In the genomic region with DNA sequence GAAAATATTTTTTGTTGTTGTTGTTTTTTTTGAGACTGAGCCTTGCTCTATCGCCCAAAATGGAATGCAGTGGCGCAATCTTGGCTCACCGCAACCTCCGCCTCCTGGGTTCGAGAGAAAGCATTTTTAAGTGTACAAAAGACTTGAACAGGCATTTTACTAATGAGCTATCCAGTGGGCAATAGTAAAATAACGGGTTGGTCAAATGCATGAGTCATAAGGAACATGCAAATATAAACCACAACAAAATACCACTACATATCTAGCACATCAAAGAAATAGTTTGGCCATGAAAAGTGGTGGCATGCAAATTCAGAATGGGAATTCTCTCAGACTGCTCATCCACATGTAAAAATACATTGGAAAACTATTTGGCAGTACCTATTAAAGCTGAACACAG, we compare ENCODE assay signal across 24 cellular contexts.
A peak's percentile ranks its signal among the peaks of the same experiment; 100 is the strongest.
DNase-seq lines count a peak whose midpoint lies in the region; ATAC-seq and TF ChIP-seq lines count a peak whose summit lies in the region.
"Had no signal": no experiment of that assay in that cellular context is flagged by ENCODE, and none has a peak within 500 bp of the region (broad histone marks: within the 10 kb centered on the region; RNA-seq: fewer than 3 reads in every experiment).

No MANE protein-coding gene starts in this region.

- H3K27me3 ChIP-seq in GM23338 (ENCODE audit: insufficient read depth) = no peaks in the 10 kb centered on the region
- no peaks in the 10 kb centered on the region for H3K27me3 ChIP-seq in vagina
- H3K27me3 ChIP-seq in Peyer's patch = no peaks in the 10 kb centered on the region
- H3K27me3 ChIP-seq: body of pancreas, ovary, right lobe of liver, transverse colon had no signal

- no peaks in the 10 kb centered on the region for H3F3A ChIP-seq in GM23338 (replicated peaks; ENCODE audit: low read depth)

- no peaks in the 10 kb centered on the region for H3K9me3 ChIP-seq in vagina
- no peaks in the 10 kb centered on the region for H3K9me3 ChIP-seq in Peyer's patch
- H3K9me3 ChIP-seq: body of pancreas, ovary, right lobe of liver, transverse colon had no signal

- no peak for ATAC-seq in GM23338
- ATAC-seq: activated T-cell treated with anti-CD3 and anti-CD28 coated beads, Interleukin-2, amount 50 U/mL, for 4 hours; body of pancreas; K562; right lobe of liver; T-helper 17 cell had no signal

- TF ChIP-seq CTCF in GM23338 (conservative IDR thresholded peaks at IDR 0.05; ENCODE audit: low read depth in 2 of 2) = no peak
- TF ChIP-seq CTCF in astrocyte of the spinal cord (IDR thresholded peaks at IDR 0.05; ENCODE audit: low read depth, low read length) = no peak
- TF ChIP-seq CTCF in nephron progenitor cell (IDR thresholded peaks at IDR 0.05) = no peak
- TF ChIP-seq CTCF in vagina (IDR thresholded peaks at IDR 0.05) = no peak
- no peak for TF ChIP-seq CTCF in Peyer's patch (IDR thresholded peaks at IDR 0.05)

- no peaks in the 10 kb centered on the region for H3K9me2 ChIP-seq in GM23338 (ENCODE audit: insufficient read depth)

- H3K27me3 Mint-ChIP-seq in GM23338 (ENCODE audit: insufficient read depth, low read depth, poor library complexity) (no peaks in the 10 kb centered on the region), nephron progenitor cell (ENCODE audit: low read depth, poor library complexity) (peaks cover 4% of the 10 kb centered on the region)

- H3K36me3 Mint-ChIP-seq in GM23338 (ENCODE audit: low read depth) (peaks cover 4% of the 10 kb centered on the region; the same call in 2 of the 3 replicates), nephron progenitor cell (ENCODE audit: low read depth) (no peaks in the 10 kb centered on the region)
- H3K36me3 Mint-ChIP-seq: naive B cell had no signal

- no peak overlapping the region for H3K4me2 ChIP-seq in GM23338

- no peaks in the 10 kb centered on the region for H3K4me1 Mint-ChIP-seq in GM23338
- H3K4me1 Mint-ChIP-seq in nephron progenitor cell = no peaks in the 10 kb centered on the region
- H3K4me1 Mint-ChIP-seq: naive B cell, T-helper 17 cell had no signal

- H3K36me3 ChIP-seq in GM23338 (ENCODE audit: insufficient read depth) = no peaks in the 10 kb centered on the region
- no peaks in the 10 kb centered on the region for H3K36me3 ChIP-seq in vagina
- no peaks in the 10 kb centered on the region for H3K36me3 ChIP-seq in Peyer's patch
- H3K36me3 ChIP-seq: ovary, right lobe of liver, transverse colon had no signal

- TF ChIP-seq POLR2A in vagina (IDR thresholded peaks at IDR 0.05) (no peak), Peyer's patch (IDR thresholded peaks at IDR 0.05) (no peak)

- H3K4me3 ChIP-seq in GM23338 (no peak overlapping the region), astrocyte of the spinal cord (ENCODE audit: low read depth, low read length) (no peak overlapping the region), vagina (no peak overlapping the region), Peyer's patch (no peak overlapping the region)
- H3K4me3 ChIP-seq: body of pancreas, K562, ovary, right lobe of liver, transverse colon had no signal

- DNase-seq in GM23338 (ENCODE audit: low spot score) = no peak
- peak; percentile 50 for DNase-seq in NCI-H1048 (lab: John Stamatoyannopoulos, UW)
- peak; percentile 84 for DNase-seq in astrocyte of the spinal cord (ENCODE audit: low read depth, low spot score)
- peak; percentile 73 for DNase-seq in non-pigmented ciliary epithelial cell (ENCODE audit: low read depth)
- no peak for DNase-seq in NCI-H82 treated with DMSO at 0.1 percent for 48 hours (lab: John Stamatoyannopoulos, UW; ENCODE audit: unreplicated experiment)
- no peak for DNase-seq in nephron progenitor cell
- DNase-seq in vagina (ENCODE audit: extremely low spot score in 2 of 2) = no peak
- no peak for DNase-seq in Peyer's patch
- DNase-seq: activated naive CD4-positive, alpha-beta T cell treated with anti-CD3 and anti-CD28 coated beads, Interleukin-2, amount 50 U/mL, for 16 hours; activated T-cell treated with anti-CD3 and anti-CD28 coated beads, Interleukin-2, amount 50 U/mL, for 4 hours; body of pancreas; COR-L47; DND-41; kidney; naive B cell; NCI-H1105 treated with DMSO at 0.1 percent for 48 hours; NCI-H748 treated with DMSO at 0.1 percent for 48 hours; OCI-M1; ovary; right lobe of liver; T-helper 17 cell; transverse colon had no signal

- in situ Hi-C loops in astrocyte of the spinal cord (cut with HindIII; ENCODE audit: low sequenced_read_pairs) = no loop called here

- intact Hi-C loops in vagina (cut with DNase I) = no loop called here

- H3K27ac Mint-ChIP-seq in GM23338 (peak overlapping the region; percentile 61; the same call in 1 of the 2 replicates), nephron progenitor cell (no peak overlapping the region)
- H3K27ac Mint-ChIP-seq: naive B cell; stimulated activated naive CD8-positive, alpha-beta T cell treated with anti-CD3 and anti-CD28 coated beads, Interleukin-15, Interleukin-2, amounts not matched to agents 100 ng/mL and 50 ng/mL, for 24 hours; T-helper 17 cell had no signal

- H2AFZ ChIP-seq in GM23338 = no peak overlapping the region

- H4K20me1 ChIP-seq in GM23338 (replicated peaks; ENCODE audit: insufficient read depth) = no peaks in the 10 kb centered on the region

- H3K79me2 ChIP-seq in GM23338 (replicated peaks; ENCODE audit: insufficient read depth) = no peaks in the 10 kb centered on the region

- H3K4me3 Mint-ChIP-seq in GM23338 (no peak overlapping the region), nephron progenitor cell (no peak overlapping the region)
- H3K4me3 Mint-ChIP-seq: activated T-cell treated with anti-CD3 and anti-CD28 coated beads, Interleukin-2, amount 50 U/mL, for 4 hours; naive B cell; stimulated activated naive CD8-positive, alpha-beta T cell treated with anti-CD3 and anti-CD28 coated beads, Interleukin-15, Interleukin-2, amounts not matched to agents 100 ng/mL and 50 ng/mL, for 24 hours; T-helper 17 cell had no signal

- H3K9me3 Mint-ChIP-seq in GM23338 = peaks cover 11% of the 10 kb centered on the region; the same call in 2 of the 3 replicates
- peaks cover 21% of the 10 kb centered on the region for H3K9me3 Mint-ChIP-seq in nephron progenitor cell
- H3K9me3 Mint-ChIP-seq: activated T-cell treated with anti-CD3 and anti-CD28 coated beads, Interleukin-2, amount 50 U/mL, for 4 hours; stimulated activated naive CD8-positive, alpha-beta T cell treated with anti-CD3 and anti-CD28 coated beads, Interleukin-15, Interleukin-2, amounts not matched to agents 100 ng/mL and 50 ng/mL, for 24 hours had no signal

- H3K4me1 ChIP-seq in GM23338 (ENCODE audit: insufficient read depth) (no peaks in the 10 kb centered on the region), vagina (no peaks in the 10 kb centered on the region), Peyer's patch (no peaks in the 10 kb centered on the region)
- H3K4me1 ChIP-seq: body of pancreas, right lobe of liver, transverse colon had no signal

- no peak overlapping the region for H3K27ac ChIP-seq in GM23338 (ENCODE audit: low read depth)
- no peak overlapping the region for H3K27ac ChIP-seq in vagina
- H3K27ac ChIP-seq in Peyer's patch = no peak overlapping the region
- H3K27ac ChIP-seq: body of pancreas, ovary, right lobe of liver, transverse colon had no signal

TF ChIP-seq in GM23338, 12 proteins besides CTCF, POLR2A, EP300 and RAD21:
- TF ChIP-seq CREB1 (CRISPR knock-in tag; IDR thresholded peaks at IDR 0.05; ENCODE audit: low read depth) (no peak), POLR2AphosphoS5 (IDR thresholded peaks at IDR 0.05; ENCODE audit: low read depth) (no peak), NANOG (IDR thresholded peaks at IDR 0.05; ENCODE audit: borderline replicate concordance) (no peak), REST (IDR thresholded peaks at IDR 0.05; ENCODE audit: unreplicated experiment) (no peak), EZH2 (IDR thresholded peaks at IDR 0.05; ENCODE audit: low read depth, unreplicated experiment) (no peak), ZNF114 (CRISPR knock-in tag; IDR thresholded peaks at IDR 0.05) (no peak), STAT1 (IDR thresholded peaks at IDR 0.05; ENCODE audit: unreplicated experiment) (no peak)
TF ChIP-seq in GM23338: peak in this region for 0.

Comparison
In these comparisons a context has a peak if more than half of its experiments do, and no peak if none do; other contexts are left out.
1. DNase-seq: peak in NCI-H1048 (single experiment), astrocyte of the spinal cord (single experiment) and non-pigmented ciliary epithelial cell (single experiment); none in GM23338 (single experiment), NCI-H82 treated with DMSO at 0.1 percent for 48 hours (single experiment), nephron progenitor cell (single experiment), vagina (0 of 2) and Peyer's patch (0 of 3).